1 cellular context compared by ENCODE assay signal in genomic region chr6:113796040-113796439, GRCh38.
TF ChIP-seq lines count a peak whose summit lies in the region.

No MANE protein-coding gene starts in this region.

TF ChIP-seq in HepG2, 621 proteins besides CTCF, POLR2A, EP300 and RAD21 (continued from another document):
- TF ChIP-seq ZHX2 (IDR thresholded peaks at IDR 0.05; ENCODE audit: low read depth): no peak
- TF ChIP-seq ZHX2 (CRISPR knock-in tag; IDR thresholded peaks at IDR 0.05; ENCODE audit: borderline replicate concordance): no peak
- no peak for TF ChIP-seq E2F5 (CRISPR knock-in tag; conservative IDR thresholded peaks at IDR 0.05)
- no peak for TF ChIP-seq ZNF383 (CRISPR knock-in tag; IDR thresholded peaks at IDR 0.05; ENCODE audit: borderline replicate concordance)
- TF ChIP-seq ZBTB38 (CRISPR knock-in tag; IDR thresholded peaks at IDR 0.05): no peak
- no peak for TF ChIP-seq ZNF652 (CRISPR knock-in tag; IDR thresholded peaks at IDR 0.05; ENCODE audit: borderline replicate concordance, low read depth)
- no peak for TF ChIP-seq KLF9 (CRISPR knock-in tag; IDR thresholded peaks at IDR 0.05; ENCODE audit: low read depth)
- no peak for TF ChIP-seq ZNF549 (CRISPR knock-in tag; IDR thresholded peaks at IDR 0.05)
- no peak for TF ChIP-seq ZNF512 (CRISPR knock-in tag; IDR thresholded peaks at IDR 0.05)
- TF ChIP-seq ZMYM4 (CRISPR knock-in tag; IDR thresholded peaks at IDR 0.05): no peak
- TF ChIP-seq MYPOP (CRISPR knock-in tag; IDR thresholded peaks at IDR 0.05): no peak
- no peak for TF ChIP-seq MEIS2 (CRISPR knock-in tag; IDR thresholded peaks at IDR 0.05)
- TF ChIP-seq XBP1 (CRISPR knock-in tag; IDR thresholded peaks at IDR 0.05): no peak
- TF ChIP-seq RFX5 (IDR thresholded peaks at IDR 0.05; ENCODE audit: low read depth, low read length): no peak
